Comparison of ENCODE assay signal across 18 cellular contexts in genomic region chr15:68201153-68201878, GRCh38. TPM values are rescaled to one million over a fixed set of nuclear protein-coding genes. Genes with fewer than 3 reads are reported as not detected.
DNase-seq lines count a peak whose midpoint lies in the region; ATAC-seq and TF ChIP-seq lines count a peak whose summit lies in the region.
"Had no signal": no experiment of that assay in that cellular context is flagged by ENCODE, and none has a peak within 500 bp of the region (broad histone marks: within the 10 kb centered on the region; RNA-seq: fewer than 3 reads in every experiment).

No MANE protein-coding gene starts in this region.

- no peaks in the 10 kb centered on the region for H3K27me3 ChIP-seq in CD4-positive, alpha-beta memory T cell (ENCODE audit: insufficient read depth, low read length)
- no peaks in the 10 kb centered on the region for H3K27me3 ChIP-seq in upper lobe of right lung
- H3K27me3 ChIP-seq: ascending aorta, gastrocnemius medialis had no signal

- peaks cover 3% of the 10 kb centered on the region for H3K4me1 ChIP-seq in CD4-positive, alpha-beta memory T cell (ENCODE audit: insufficient read depth, low read length)
- H3K4me1 ChIP-seq in HEK293 (ENCODE audit: control insufficient read depth, insufficient read depth, low read length) (no peaks in the 10 kb centered on the region), upper lobe of right lung (peaks cover 21% of the 10 kb centered on the region)

- no peak overlapping the region for H3K4me3 ChIP-seq in CD4-positive, alpha-beta memory T cell (ENCODE audit: low read length in 2 of 2)
- H3K4me3 ChIP-seq in HEK293 (ENCODE audit: low read depth, low read length) (no peak overlapping the region), upper lobe of right lung (no peak overlapping the region)
- H3K4me3 ChIP-seq: ascending aorta, gastrocnemius medialis, prostate gland, smooth muscle cell, tibial artery had no signal

- H3K36me3 ChIP-seq in CD4-positive, alpha-beta memory T cell (ENCODE audit: insufficient read depth, low read length), result no peaks in the 10 kb centered on the region
- H3K36me3 ChIP-seq in HEK293 (ENCODE audit: control insufficient read depth in 2 of 2, insufficient read depth in 1 of 2, low read length in 2 of 2) (peaks cover 0 to 17% of the 10 kb centered on the region in 2 experiments; a peak in 2 of 3 replicates), upper lobe of right lung (no peaks in the 10 kb centered on the region)
- H3K36me3 ChIP-seq: ascending aorta, gastrocnemius medialis, prostate gland, tibial artery had no signal

- H3K9me3 ChIP-seq in CD4-positive, alpha-beta memory T cell (ENCODE audit: control insufficient read depth in 1 of 2, low read length in 2 of 2), result no peaks in the 10 kb centered on the region
- H3K9me3 ChIP-seq in HEK293 (ENCODE audit: control insufficient read depth, insufficient read depth, low read depth, low read length) (no peaks in the 10 kb centered on the region), upper lobe of right lung (no peaks in the 10 kb centered on the region)
- H3K9me3 ChIP-seq: ascending aorta, gastrocnemius medialis, prostate gland, tibial artery had no signal

- peak overlapping the region in 4 of 7 donors; percentile 28 to 52 (median 39) for H3K27ac Mint-ChIP-seq in CD4-positive, alpha-beta memory T cell
- peak overlapping the region in 3 of 5 experiments; percentile 21 to 88 (median 67) for H3K27ac Mint-ChIP-seq in brain
- H3K27ac Mint-ChIP-seq in naive B cell, result peak overlapping the region in 4 of 6 donors; percentile 7 to 45 (median 19)
- H3K27ac Mint-ChIP-seq in stimulated activated naive CD8-positive, alpha-beta T cell treated with anti-CD3 and anti-CD28 coated beads, Interleukin-15, amount 100 ng/mL, for 72 hours, result peak overlapping the region in 1 of 2 donors; percentile 97
- H3K27ac Mint-ChIP-seq: activated CD4-positive, alpha-beta memory T cell treated with anti-CD3 and anti-CD28 coated beads, Interleukin-2, amount 10 ng/mL, durations not matched to agents 7 days and 5 days had no signal

- TF ChIP-seq CTCF in HEK293 (tag by site-specific recombination; IDR thresholded peaks at IDR 0.05), result no peak
- TF ChIP-seq CTCF in brain (conservative IDR thresholded peaks at IDR 0.05), result no peak
- TF ChIP-seq CTCF in upper lobe of right lung (IDR thresholded peaks at IDR 0.05), result no peak

- intact Hi-C loops in CD4-positive, alpha-beta memory T cell (cut with micrococcal nuclease), result no loop called here
- intact Hi-C loops in upper lobe of right lung (cut with DNase I), result no loop called here

- CTCF ChIA-PET in CD4-positive, alpha-beta memory T cell (lab: Charles Lee; ENCODE audit: partially characterized antibody), result no interaction called here
- CTCF ChIA-PET in HEK293 (lab: Yijun Ruan, JAX), result interaction anchor here (2.2 kb wide), 1 partner anchor 10 kb away, joined by 9 read pairs; no protein-coding TSS in a partner anchor

- no peaks in the 10 kb centered on the region for H3K36me3 Mint-ChIP-seq in CD4-positive, alpha-beta memory T cell
- no peaks in the 10 kb centered on the region for H3K36me3 Mint-ChIP-seq in brain
- H3K36me3 Mint-ChIP-seq in naive B cell, result no peaks in the 10 kb centered on the region

- H3K9me3 Mint-ChIP-seq in CD4-positive, alpha-beta memory T cell, result no peaks in the 10 kb centered on the region
- H3K9me3 Mint-ChIP-seq in brain (no peaks in the 10 kb centered on the region), naive B cell (no peaks in the 10 kb centered on the region)
- no peaks in the 10 kb centered on the region for H3K9me3 Mint-ChIP-seq in stimulated activated naive CD8-positive, alpha-beta T cell treated with anti-CD3 and anti-CD28 coated beads, Interleukin-15, amount 100 ng/mL, for 72 hours
- H3K9me3 Mint-ChIP-seq: activated CD4-positive, alpha-beta memory T cell treated with anti-CD3 and anti-CD28 coated beads, Interleukin-2, amount 10 ng/mL, durations not matched to agents 7 days and 5 days had no signal

- no peak overlapping the region for H3K27ac ChIP-seq in CD4-positive, alpha-beta memory T cell (ENCODE audit: low read depth, low read length)
- H3K27ac ChIP-seq in HEK293 (ENCODE audit: extremely low read depth, low read depth, low read length), result no peak overlapping the region
- no peak overlapping the region for H3K27ac ChIP-seq in upper lobe of right lung
- H3K27ac ChIP-seq: ascending aorta, gastrocnemius medialis, tibial artery had no signal

- no peak for DNase-seq in CD4-positive, alpha-beta memory T cell
- DNase-seq in naive B cell, result no peak
- DNase-seq in NCI-H1092 (lab: John Stamatoyannopoulos, UW), result no peak
- no peak for DNase-seq in upper lobe of right lung
- DNase-seq in stimulated activated naive CD8-positive, alpha-beta T cell treated with anti-CD3 and anti-CD28 coated beads, Interleukin-15, amount 100 ng/mL, for 72 hours, result no peak
- no peak for DNase-seq in Kasumi-1 (lab: John Stamatoyannopoulos, UW)
- DNase-seq: activated CD4-positive, alpha-beta memory T cell treated with anti-CD3 and anti-CD28 coated beads, Interleukin-2, amount 10 ng/mL, durations not matched to agents 7 days and 5 days; DMS 273 treated with DMSO at 0.1 percent for 48 hours; gastrocnemius medialis; GF-D8; Karpas-422; NCI-H774; tibial artery had no signal

- H3K27me3 Mint-ChIP-seq in CD4-positive, alpha-beta memory T cell, result no peaks in the 10 kb centered on the region
- H3K27me3 Mint-ChIP-seq in brain (no peaks in the 10 kb centered on the region), naive B cell (no peaks in the 10 kb centered on the region)
- no peaks in the 10 kb centered on the region for H3K27me3 Mint-ChIP-seq in stimulated activated naive CD8-positive, alpha-beta T cell treated with anti-CD3 and anti-CD28 coated beads, Interleukin-15, amount 100 ng/mL, for 72 hours
- H3K27me3 Mint-ChIP-seq: activated CD4-positive, alpha-beta memory T cell treated with anti-CD3 and anti-CD28 coated beads, Interleukin-2, amount 10 ng/mL, durations not matched to agents 7 days and 5 days had no signal

- no peak for ATAC-seq in naive B cell (ENCODE audit: low read depth in 2 of 2)
- ATAC-seq in upper lobe of right lung, result no peak
- ATAC-seq in stimulated activated naive CD8-positive, alpha-beta T cell treated with anti-CD3 and anti-CD28 coated beads, Interleukin-15, amount 100 ng/mL, for 72 hours, result no peak
- ATAC-seq: gastrocnemius medialis had no signal

- POLR2A ChIA-PET in CD4-positive, alpha-beta memory T cell (lab: Charles Lee; ENCODE audit: partially characterized antibody), result no interaction called here
- POLR2A ChIA-PET in HEK293 (lab: Yijun Ruan, JAX), result no interaction called here

- H3K4me3 Mint-ChIP-seq in CD4-positive, alpha-beta memory T cell, result no peak overlapping the region
- H3K4me3 Mint-ChIP-seq in brain (peak overlapping the region in 1 of 5 experiments; percentile 34), naive B cell (no peak overlapping the region)
- no peak overlapping the region for H3K4me3 Mint-ChIP-seq in stimulated activated naive CD8-positive, alpha-beta T cell treated with anti-CD3 and anti-CD28 coated beads, Interleukin-15, amount 100 ng/mL, for 72 hours
- H3K4me3 Mint-ChIP-seq: activated CD4-positive, alpha-beta memory T cell treated with anti-CD3 and anti-CD28 coated beads, Interleukin-2, amount 10 ng/mL, durations not matched to agents 7 days and 5 days had no signal

- peaks cover 3 to 5% (median 4%) of the 10 kb centered on the region in 4 donors for H3K4me1 Mint-ChIP-seq in CD4-positive, alpha-beta memory T cell
- H3K4me1 Mint-ChIP-seq in brain (peaks cover 40% of the 10 kb centered on the region), naive B cell (peaks cover 4 to 15% (median 5%) of the 10 kb centered on the region in 3 donors)
- peaks cover 4% of the 10 kb centered on the region for H3K4me1 Mint-ChIP-seq in stimulated activated naive CD8-positive, alpha-beta T cell treated with anti-CD3 and anti-CD28 coated beads, Interleukin-15, amount 100 ng/mL, for 72 hours

TF ChIP-seq in HEK293, 187 proteins besides CTCF, POLR2A, EP300 and RAD21:
- peak; percentile 88 for TF ChIP-seq ZIC2 (tag by site-specific recombination; IDR thresholded peaks at IDR 0.05)
- TF ChIP-seq TRIM28 (IDR thresholded peaks at IDR 0.05; ENCODE audit: borderline replicate concordance, low read length), result no peak
- peak; percentile 44; the same call in 1 of the 2 replicates for TF ChIP-seq GLIS2 (tag by site-specific recombination; IDR thresholded peaks at IDR 0.05)

RNA-seq across cellular contexts. Expression of gene CALML4, which starts 3.8 kb away (rescaled TPM):
- 1 to 10 TPM; 3.8 to 5.1 TPM for total RNA-seq in CD4-positive, alpha-beta memory T cell
- under 1 TPM; 0.79 to 0.84 TPM for polyA plus RNA-seq in CD4-positive, alpha-beta memory T cell
- polyA plus RNA-seq in brain (ENCODE audit: insufficient read depth, low read depth, low replicate concordance), result 2.5 TPM
- under 1 TPM in 1 of 6 donors, not detected in 5; 0.61 TPM for polyA plus RNA-seq in naive B cell (ENCODE audit: low read depth in 6 of 6)
- 4.5 TPM for total RNA-seq in upper lobe of right lung

RNA-seq across cellular contexts. Expression of gene CLN6, which starts 28.2 kb away (rescaled TPM):
- 10 to 100 TPM; 14.5 to 15.6 TPM for total RNA-seq in CD4-positive, alpha-beta memory T cell
- 1 to 10 TPM; 2.2 to 2.6 TPM for polyA plus RNA-seq in CD4-positive, alpha-beta memory T cell
- polyA plus RNA-seq in brain (ENCODE audit: insufficient read depth, low read depth, low replicate concordance) (21.5 TPM), naive B cell (ENCODE audit: low read depth in 6 of 6) (1 to 10 TPM; 2.7 to 5.2 (median 4.0) TPM)
- total RNA-seq in upper lobe of right lung, result 31.5 TPM
